In the genomic region with DNA sequence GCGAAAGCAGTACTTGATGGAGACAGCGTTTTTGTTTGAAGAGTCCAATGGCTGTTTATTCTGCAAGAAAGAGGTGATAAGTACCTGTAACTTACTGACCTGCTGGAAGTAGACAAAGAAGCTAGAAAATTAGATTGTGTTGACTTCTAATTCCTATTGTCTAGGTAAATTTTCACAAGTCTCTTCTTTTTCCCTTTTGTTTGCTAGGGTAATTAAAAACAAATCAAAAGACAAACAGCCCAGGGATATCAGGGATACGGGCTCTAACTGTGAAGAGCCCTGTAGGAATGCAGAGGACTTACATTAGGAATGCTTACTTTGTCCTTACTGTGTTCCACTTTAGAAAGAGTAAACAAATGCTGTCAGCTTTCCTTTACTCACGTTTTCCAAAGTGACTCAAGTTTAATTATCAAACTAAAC, we compare ENCODE assay signal across 20 cellular contexts. TPM values are rescaled to one million over a fixed set of nuclear protein-coding genes. Genes with fewer than 3 reads are reported as not detected.
A peak's percentile ranks its signal among the peaks of the same experiment; 100 is the strongest.
DNase-seq lines count a peak whose midpoint lies in the region; ATAC-seq and TF ChIP-seq lines count a peak whose summit lies in the region.
"Had no signal": no experiment of that assay in that cellular context is flagged by ENCODE, and none has a peak within 500 bp of the region (broad histone marks: within the 10 kb centered on the region; RNA-seq: fewer than 3 reads in every experiment).

No MANE protein-coding gene starts in this region.

- H3K4me3 ChIP-seq in PC-9, result no peak overlapping the region
- no peak overlapping the region for H3K4me3 ChIP-seq in hepatocyte
- no peak overlapping the region for H3K4me3 ChIP-seq in tibial artery
- H3K4me3 ChIP-seq: BLaER1 treated with 17β-estradiol and CSF1 and Interleukin-3, amounts not matched to agents 10 nM and 100 nM; esophagus muscularis mucosa; heart left ventricle; SJCRH30 had no signal

- DNase-seq in ELF-1 (ENCODE audit: low read depth, low spot score) (peak; percentile 23), PC-9 (no peak), hepatocyte (ENCODE audit: low spot score) (no peak), renal cortical epithelial cell (ENCODE audit: low read depth) (peak; percentile 36), SK-N-DZ (ENCODE audit: low spot score) (no peak), tibial artery (no peak)
- DNase-seq: activated CD4-positive, alpha-beta T cell treated with anti-CD3 and anti-CD28 coated beads for 4 hours; activated CD8-positive, alpha-beta memory T cell treated with anti-CD3 and anti-CD28 coated beads, Interleukin-2, amount 50 U/mL, for 4 hours; heart left ventricle; KBM-7; kidney; NCI-H1092 treated with DMSO at 0.1 percent for 48 hours; NCI-H2227 treated with DMSO at 0.1 percent for 48 hours; SJCRH30; stimulated activated CD4-positive, alpha-beta T cell treated with anti-CD3 and anti-CD28 coated beads, Interleukin-2, amount 100 ng/mL, for 48 hours; T1000 had no signal

- POLR2A ChIA-PET in PC-9 (lab: Charles Lee; ENCODE audit: unreplicated experiment), result no interaction called here

- H3F3A ChIP-seq in PC-9 (ENCODE audit: insufficient read depth, low read depth), result no peaks in the 10 kb centered on the region

- peaks cover 4% of the 10 kb centered on the region for H3K4me1 ChIP-seq in PC-9 (replicated peaks; ENCODE audit: insufficient read depth)
- peaks cover 6% of the 10 kb centered on the region for H3K4me1 ChIP-seq in hepatocyte (ENCODE audit: insufficient read depth)
- H3K4me1 ChIP-seq in tibial artery, result peaks cover 0 to 23% (median 4%) of the 10 kb centered on the region in 4 donors

- H3K9me3 ChIP-seq in PC-9 (ENCODE audit: insufficient read depth, low read depth) (no peaks in the 10 kb centered on the region), hepatocyte (ENCODE audit: low read depth) (no peaks in the 10 kb centered on the region), tibial artery (no peaks in the 10 kb centered on the region)
- H3K9me3 ChIP-seq: BLaER1 treated with 17β-estradiol and CSF1 and Interleukin-3, amounts not matched to agents 10 nM and 100 nM; esophagus muscularis mucosa; heart left ventricle; SJCRH30 had no signal

- no TSS peak for BruUV-seq in PC-9 (replicated peaks; lab: Mats Ljungman, UMichigan)

- no peaks in the 10 kb centered on the region for H3K27me3 ChIP-seq in PC-9 (ENCODE audit: insufficient read depth, low read depth)
- H3K27me3 ChIP-seq in hepatocyte, result no peaks in the 10 kb centered on the region
- no peaks in the 10 kb centered on the region for H3K27me3 ChIP-seq in tibial artery
- H3K27me3 ChIP-seq: BLaER1 treated with 17β-estradiol and CSF1 and Interleukin-3, amounts not matched to agents 10 nM and 100 nM; esophagus muscularis mucosa; heart left ventricle; SJCRH30 had no signal

- peaks cover 10% of the 10 kb centered on the region for H3K36me3 ChIP-seq in PC-9 (ENCODE audit: low read depth)
- no peaks in the 10 kb centered on the region for H3K36me3 ChIP-seq in hepatocyte (replicated peaks; ENCODE audit: insufficient read depth, low read depth)
- no peaks in the 10 kb centered on the region for H3K36me3 ChIP-seq in tibial artery

- intact Hi-C loops in PC-9 (cut with micrococcal nuclease; ENCODE audit: unreplicated experiment), result no loop called here
- intact Hi-C loops in tibial artery (cut with DNase I; ENCODE audit: low total_unique reads), result no loop called here

- CTCF ChIA-PET in PC-9 (lab: Charles Lee), result no interaction called here

- no peak for ATAC-seq in HG03025 (IDR thresholded peaks at IDR 0.05; ENCODE audit: low FRiP score, unreplicated experiment)
- ATAC-seq: sciatic nerve had no signal

- no peak overlapping the region for H2AFZ ChIP-seq in PC-9
- no peak overlapping the region for H2AFZ ChIP-seq in hepatocyte

- WGBS in hepatocyte (ENCODE audit: low lambda C conversion rate, missing lambda C conversion rate), result 32% methylated on average over 4 of the region's 4 CpGs

- H4K20me1 ChIP-seq in PC-9 (ENCODE audit: insufficient read depth), result peaks cover 14% of the 10 kb centered on the region; the same call in 1 of the 2 replicates
- H4K20me1 ChIP-seq in hepatocyte (ENCODE audit: insufficient read depth, poor library complexity, severe bottlenecking), result no peaks in the 10 kb centered on the region

- H3K27ac ChIP-seq in PC-9 (0 out of 2 replicates have a peak overlapping the region, but pooled peaks have one; percentile 13), hepatocyte (peak overlapping the region; percentile 9), tibial artery (no peak overlapping the region)
- H3K27ac ChIP-seq: BLaER1 treated with 17β-estradiol and CSF1 and Interleukin-3, amounts not matched to agents 10 nM and 100 nM; esophagus muscularis mucosa; heart left ventricle; SJCRH30 had no signal

- H3K79me2 ChIP-seq in PC-9 (ENCODE audit: low read depth) (peaks cover 48% of the 10 kb centered on the region), hepatocyte (peaks cover 73% of the 10 kb centered on the region)

- H3K4me2 ChIP-seq in PC-9 (no peak overlapping the region), hepatocyte (peak overlapping the region; percentile 3)
- H3K4me2 ChIP-seq: BLaER1 treated with 17β-estradiol and CSF1 and Interleukin-3, amounts not matched to agents 10 nM and 100 nM had no signal

- TF ChIP-seq CTCF in PC-9 (conservative IDR thresholded peaks at IDR 0.05) (no peak), hepatocyte (IDR thresholded peaks at IDR 0.05; ENCODE audit: poor library complexity) (no peak), tibial artery (IDR thresholded peaks at IDR 0.05) (no peak)

- H3K9me2 ChIP-seq in PC-9 (ENCODE audit: insufficient read depth) (no peaks in the 10 kb centered on the region), hepatocyte (replicated peaks; ENCODE audit: insufficient read depth) (no peaks in the 10 kb centered on the region)

RNA-seq across cellular contexts. Expression of a gene that starts 7.0 kb away (rescaled TPM):
- 92.4 and 121 TPM in 2 replicates for total RNA-seq in PC-9 (2021)
- total RNA-seq in hepatocyte, result 73.2 and 79.7 TPM in 2 replicates
- 62.6 and 64.2 TPM in 2 replicates for polyA plus RNA-seq in hepatocyte
- 92.2 and 93.6 TPM in 2 replicates for total RNA-seq in renal cortical epithelial cell
- polyA plus RNA-seq in SK-N-DZ (2014; cell fraction: cytosol; rRNA removed), result 164 and 204 TPM in 2 replicates
- polyA plus RNA-seq in SK-N-DZ (2014; cell fraction: nucleus; rRNA removed), result 193 and 200 TPM in 2 replicates

RNA-seq across cellular contexts. Expression of a gene that starts 7.3 kb away (rescaled TPM):
- total RNA-seq in PC-9 (2021) (26.2 and 26.3 TPM in 2 replicates), hepatocyte (52.7 and 57.5 TPM in 2 replicates), renal cortical epithelial cell (73.8 and 91.1 TPM in 2 replicates)
- 42.3 and 52.7 TPM in 2 replicates for polyA plus RNA-seq in hepatocyte
- 50.0 and 52.9 TPM in 2 replicates for polyA plus RNA-seq in SK-N-DZ (2014; cell fraction: cytosol; rRNA removed)
- 45.0 and 47.6 TPM in 2 replicates for polyA plus RNA-seq in SK-N-DZ (2014; cell fraction: nucleus; rRNA removed)

Comparison
In these comparisons a context has a peak if more than half of its experiments do, and no peak if none do; other contexts are left out.
1. DNase-seq: peak in ELF-1 (single experiment) and renal cortical epithelial cell (single experiment); none in PC-9 (0 of 2), hepatocyte (single experiment), SK-N-DZ (single experiment) and tibial artery (0 of 2).
2. H3K27ac ChIP-seq: peak in PC-9 (single experiment) and hepatocyte (single experiment); none in tibial artery (0 of 2).